15 cellular contexts compared by ENCODE assay signal in genomic region chr4:106594291-106594952, GRCh38.
"Had no signal": no experiment of that assay in that cellular context is flagged by ENCODE, and none has a peak within 500 bp of the region (broad histone marks: within the 10 kb centered on the region; RNA-seq: fewer than 3 reads in every experiment).

No MANE protein-coding gene starts in this region.

- H3K4me3 ChIP-seq: prostate gland, right lobe of liver, testis, upper lobe of left lung had no signal

- DNase-seq: activated CD4-positive, alpha-beta T cell treated with anti-CD3 and anti-CD28 coated beads, Interleukin-2, amount 10 ng/mL, durations not matched to agents 7 days and 5 days; activated CD4-positive, CD25-positive, alpha-beta regulatory T cell; activated naive CD8-positive, alpha-beta T cell treated with anti-CD3 and anti-CD28 coated beads, Interleukin-2, amount 10 ng/mL, durations not matched to agents 7 days and 5 days; brain microvascular endothelial cell; dermis blood vessel endothelial cell; erythroblast; glutamatergic neuron; hypothalamus; kidney glomerular epithelial cell; right lobe of liver; stimulated activated naive CD8-positive, alpha-beta T cell treated with anti-CD3 and anti-CD28 coated beads, Interleukin-15, amount 100 ng/mL, for 72 hours; T-helper 2 cell; testis; upper lobe of left lung had no signal

- ATAC-seq: right lobe of liver; stimulated activated naive CD8-positive, alpha-beta T cell treated with anti-CD3 and anti-CD28 coated beads, Interleukin-15, amount 100 ng/mL, for 72 hours had no signal
